Comparison of ENCODE assay signal across 19 cellular contexts in genomic region chr11:66462911-66463310, GRCh38. TPM values are rescaled to one million over a fixed set of nuclear protein-coding genes. Genes with fewer than 3 reads are reported as not detected.
"Had no signal": no experiment of that assay in that cellular context is flagged by ENCODE, and none has a peak within 500 bp of the region (broad histone marks: within the 10 kb centered on the region; RNA-seq: fewer than 3 reads in every experiment).

No MANE protein-coding gene starts in this region.

- H3K36me3 ChIP-seq: brain microvascular endothelial cell, neutrophil, thyroid gland had no signal

- H3K36me3 Mint-ChIP-seq: memory B cell; naive thymus-derived CD8-positive, alpha-beta T cell had no signal

- H3K9me3 Mint-ChIP-seq: dendritic cell treated with granulocyte-macrophage colony-stimulating factor and Interleukin-4, amounts not matched to agents 40 ng/mL and 50 ng/mL, for 4 days; memory B cell had no signal

- H3K27ac ChIP-seq: brain microvascular endothelial cell, foreskin keratinocyte, SK-N-MC, thyroid gland, VCaP had no signal

- H3K27ac Mint-ChIP-seq: dendritic cell treated with granulocyte-macrophage colony-stimulating factor and Interleukin-4, amounts not matched to agents 40 ng/mL and 50 ng/mL, for 4 days; memory B cell; stimulated activated naive B cell treated with anti-CD40 and anti-IgM and Interleukin-4, amounts not matched to agents 10 μg/mL and 1 μg/mL and 100 μg/mL, for 72 hours had no signal

- ATAC-seq: foreskin keratinocyte; left ventricle myocardium superior; naive thymus-derived CD8-positive, alpha-beta T cell; stimulated activated naive B cell treated with anti-CD40 and anti-IgM and Interleukin-4, amounts not matched to agents 10 μg/mL and 1 μg/mL and 100 μg/mL, for 72 hours had no signal

- H3K27me3 Mint-ChIP-seq: dendritic cell treated with granulocyte-macrophage colony-stimulating factor and Interleukin-4, amounts not matched to agents 40 ng/mL and 50 ng/mL, for 4 days; memory B cell; naive thymus-derived CD8-positive, alpha-beta T cell; stimulated activated naive B cell treated with anti-CD40 and anti-IgM and Interleukin-4, amounts not matched to agents 10 μg/mL and 1 μg/mL and 100 μg/mL, for 72 hours had no signal

- H3K4me3 Mint-ChIP-seq: dendritic cell treated with granulocyte-macrophage colony-stimulating factor and Interleukin-4, amounts not matched to agents 40 ng/mL and 50 ng/mL, for 4 days; memory B cell; naive thymus-derived CD8-positive, alpha-beta T cell; stimulated activated naive B cell treated with anti-CD40 and anti-IgM and Interleukin-4, amounts not matched to agents 10 μg/mL and 1 μg/mL and 100 μg/mL, for 72 hours had no signal

- H3K4me3 ChIP-seq: SK-N-MC, thyroid gland had no signal

- H3K9me3 ChIP-seq: neutrophil, thyroid gland had no signal

- DNase-seq: activated CD4-positive, alpha-beta T cell treated with anti-CD3 and anti-CD28 coated beads for 1 hour; activated naive CD4-positive, alpha-beta T cell treated with anti-CD3 and anti-CD28 coated beads, Interleukin-2, amount 50 U/mL, for 16 hours; amniotic stem cell; brain microvascular endothelial cell; cerebellar nuclear complex; effector memory CD4-positive, alpha-beta T cell; foreskin keratinocyte; glutamatergic neuron; left ventricle myocardium superior; naive thymus-derived CD8-positive, alpha-beta T cell; stimulated activated CD4-positive, alpha-beta T cell treated with anti-CD3 and anti-CD28 coated beads, Interleukin-2, amount 100 ng/mL, for 48 hours; stimulated activated naive B cell treated with anti-CD40 and anti-IgM and Interleukin-4, amounts not matched to agents 10 μg/mL and 1 μg/mL and 100 μg/mL, for 72 hours; thyroid gland had no signal

- H3K27me3 ChIP-seq: brain microvascular endothelial cell, foreskin keratinocyte, thyroid gland had no signal

- H3K4me1 ChIP-seq: foreskin keratinocyte had no signal

RNA-seq across cellular contexts. Expression of gene NPAS4, which starts 42.1 kb away (rescaled TPM):
- total RNA-seq: foreskin keratinocyte; kidney epithelial cell; left ventricle myocardium superior; naive thymus-derived CD8-positive, alpha-beta T cell; thyroid gland had no signal
- polyA plus RNA-seq: foreskin keratinocyte; naive thymus-derived CD8-positive, alpha-beta T cell had no signal
